11 cellular contexts compared by ENCODE assay signal in the genomic region with DNA sequence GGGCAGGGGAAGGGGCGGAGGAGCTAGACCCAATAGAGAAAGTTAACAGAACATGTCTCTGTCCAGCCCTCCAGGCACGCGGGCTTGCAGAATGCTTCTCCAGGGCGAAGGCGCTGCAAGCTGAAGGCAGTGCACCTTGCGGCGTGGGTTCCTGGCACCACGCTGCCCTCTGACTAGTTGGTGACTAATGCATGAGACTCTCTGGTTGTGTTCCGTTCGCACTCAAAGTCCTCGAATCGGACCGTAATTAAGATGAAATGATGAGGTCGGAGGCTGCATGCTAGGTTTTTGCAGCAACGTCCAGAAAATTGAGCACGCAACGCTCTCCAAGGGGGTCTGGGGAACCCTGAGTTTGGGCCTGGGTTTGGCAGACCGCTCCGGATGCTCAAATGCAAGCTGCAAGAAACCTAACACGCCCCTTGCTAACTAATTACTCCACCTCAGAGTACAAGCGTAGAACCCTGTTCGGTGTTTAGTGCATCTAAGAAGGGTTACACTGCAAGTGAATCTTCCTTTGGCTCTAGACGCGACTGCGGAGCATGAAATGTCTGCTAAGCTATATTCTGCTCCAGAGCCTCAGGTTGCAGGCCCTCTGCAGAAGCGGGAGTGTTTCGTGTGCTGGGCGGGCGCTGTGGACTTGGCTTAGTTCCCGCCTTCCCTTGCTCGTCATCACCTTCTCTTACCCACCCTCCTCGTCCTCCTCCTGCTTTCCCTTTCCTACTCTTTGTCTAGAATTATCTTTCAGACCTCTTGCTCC. TPM values are rescaled to one million over a fixed set of nuclear protein-coding genes. Genes with fewer than 3 reads are reported as not detected.
DNase-seq lines count a peak whose midpoint lies in the region; ATAC-seq lines count a peak whose summit lies in the region.
"Had no signal": no experiment of that assay in that cellular context is flagged by ENCODE, and none has a peak within 500 bp of the region (broad histone marks: within the 10 kb centered on the region; RNA-seq: fewer than 3 reads in every experiment).

No MANE protein-coding gene starts in this region.

- no peaks in the 10 kb centered on the region for H3K36me3 Mint-ChIP-seq in activated T-helper 17 cell treated with anti-CD3 and anti-CD28 coated beads, Interleukin-2, amount 50 U/mL, for 72 hours (ENCODE audit: low read depth)

- peak; percentile 61 for ATAC-seq in activated T-helper 17 cell treated with anti-CD3 and anti-CD28 coated beads, Interleukin-2, amount 50 U/mL, for 72 hours (replicated peaks)
- ATAC-seq in HG02571 (IDR thresholded peaks at IDR 0.05; ENCODE audit: unreplicated experiment), result no peak
- ATAC-seq in HG03354 (IDR thresholded peaks at IDR 0.05; ENCODE audit: poor library complexity, severe bottlenecking, unreplicated experiment), result no peak

- no peaks in the 10 kb centered on the region for H3K9me3 Mint-ChIP-seq in activated T-helper 17 cell treated with anti-CD3 and anti-CD28 coated beads, Interleukin-2, amount 50 U/mL, for 72 hours

- peaks cover 18% of the 10 kb centered on the region for H3K27me3 Mint-ChIP-seq in activated T-helper 17 cell treated with anti-CD3 and anti-CD28 coated beads, Interleukin-2, amount 50 U/mL, for 72 hours

- H3K4me3 Mint-ChIP-seq in activated T-helper 17 cell treated with anti-CD3 and anti-CD28 coated beads, Interleukin-2, amount 50 U/mL, for 72 hours, result peak overlapping the region; percentile 72

- no peak overlapping the region for H3K27ac Mint-ChIP-seq in activated T-helper 17 cell treated with anti-CD3 and anti-CD28 coated beads, Interleukin-2, amount 50 U/mL, for 72 hours

- no peaks in the 10 kb centered on the region for H3K4me1 Mint-ChIP-seq in activated T-helper 17 cell treated with anti-CD3 and anti-CD28 coated beads, Interleukin-2, amount 50 U/mL, for 72 hours

- DNase-seq in stimulated activated CD4-positive, alpha-beta T cell treated with anti-CD3 and anti-CD28 coated beads, Interleukin-4, amount 100 ng/mL, for 1 hour, result peak; percentile 21
- no peak for DNase-seq in stimulated activated CD4-positive, alpha-beta T cell treated with anti-CD3 and anti-CD28 coated beads, Interleukin-1b, Interleukin-23, amount 100 ng/mL, for 48 hours
- DNase-seq in kidney tubule cell (ENCODE audit: low spot score) (peak; percentile 55), NCI-H524 treated with DMSO at 0.1 percent for 48 hours (lab: John Stamatoyannopoulos, UW) (no peak), ureter (ENCODE audit: low spot score) (no peak)
- DNase-seq: Karpas-422, left ventricle myocardium inferior, NCI-H748 treated with DMSO at 0.1 percent for 48 hours had no signal

RNA-seq across cellular contexts. Expression of gene NKAP, which starts 57.1 kb away (rescaled TPM):
- total RNA-seq in activated T-helper 17 cell treated with anti-CD3 and anti-CD28 coated beads, Interleukin-2, amount 50 U/mL, for 72 hours, result 10 to 100 TPM; 10.1 to 10.8 TPM
- total RNA-seq in ureter, result 8.0 TPM

Comparison
In these comparisons a context has a peak if more than half of its experiments do, and no peak if none do; other contexts are left out.
1. DNase-seq: peak in stimulated activated CD4-positive, alpha-beta T cell treated with anti-CD3 and anti-CD28 coated beads, Interleukin-4, amount 100 ng/mL, for 1 hour (single experiment) and kidney tubule cell (single experiment); none in stimulated activated CD4-positive, alpha-beta T cell treated with anti-CD3 and anti-CD28 coated beads, Interleukin-1b, Interleukin-23, amount 100 ng/mL, for 48 hours (single experiment), NCI-H524 treated with DMSO at 0.1 percent for 48 hours (single experiment) and ureter (single experiment).